In genomic region chr15:90600954-90601353, GRCh38 we compare ENCODE assay signal across 19 cellular contexts.
DNase-seq lines count a peak whose midpoint lies in the region; ATAC-seq lines count a peak whose summit lies in the region.
"Had no signal": no experiment of that assay in that cellular context is flagged by ENCODE, and none has a peak within 500 bp of the region (broad histone marks: within the 10 kb centered on the region; RNA-seq: fewer than 3 reads in every experiment).

No MANE protein-coding gene starts in this region.

- peaks cover 42% of the 10 kb centered on the region for H3K4me1 Mint-ChIP-seq in activated CD8-positive, alpha-beta memory T cell treated with anti-CD3 and anti-CD28 coated beads, Interleukin-2, amount 10 ng/mL, durations not matched to agents 7 days and 5 days
- peaks cover 69 to 70% (median 70%) of the 10 kb centered on the region in 3 donors for H3K4me1 Mint-ChIP-seq in T-cell
- H3K4me1 Mint-ChIP-seq in activated naive CD8-positive, alpha-beta T cell treated with anti-CD3 and anti-CD28 coated beads, Interleukin-2, amount 50 U/mL, for 24 hours, result peaks cover 65% of the 10 kb centered on the region
- H3K4me1 Mint-ChIP-seq in naive thymus-derived CD8-positive, alpha-beta T cell, result peaks cover 37 to 69% (median 66%) of the 10 kb centered on the region in 4 donors
- H3K4me1 Mint-ChIP-seq: neural crest cell had no signal

- no peaks in the 10 kb centered on the region for H3K9me3 Mint-ChIP-seq in activated CD8-positive, alpha-beta memory T cell treated with anti-CD3 and anti-CD28 coated beads, Interleukin-2, amount 10 ng/mL, durations not matched to agents 7 days and 5 days (ENCODE audit: low read depth)
- no peaks in the 10 kb centered on the region for H3K9me3 Mint-ChIP-seq in T-cell
- no peaks in the 10 kb centered on the region for H3K9me3 Mint-ChIP-seq in activated naive CD8-positive, alpha-beta T cell treated with anti-CD3 and anti-CD28 coated beads, Interleukin-2, amount 50 U/mL, for 24 hours
- H3K9me3 Mint-ChIP-seq in naive thymus-derived CD8-positive, alpha-beta T cell, result peaks cover 0 to 1% (median 0%) of the 10 kb centered on the region in 9 donors
- H3K9me3 Mint-ChIP-seq: neural crest cell had no signal

- no peak for ATAC-seq in activated CD8-positive, alpha-beta memory T cell treated with anti-CD3 and anti-CD28 coated beads, Interleukin-2, amount 10 ng/mL, durations not matched to agents 7 days and 5 days
- ATAC-seq in T-cell (replicated peaks in 1 of 4), result no peak
- no peak for ATAC-seq in activated naive CD8-positive, alpha-beta T cell treated with anti-CD3 and anti-CD28 coated beads, Interleukin-2, amount 50 U/mL, for 24 hours
- no peak for ATAC-seq in naive thymus-derived CD8-positive, alpha-beta T cell
- ATAC-seq in HG03175 (IDR thresholded peaks at IDR 0.05; ENCODE audit: unreplicated experiment), result no peak
- ATAC-seq in GM21381 (IDR thresholded peaks at IDR 0.05; ENCODE audit: unreplicated experiment), result no peak
- ATAC-seq: mucosa of descending colon, right lobe of liver, SK-N-SH treated with all-trans-retinoic acid at 6 μM for 48 hours had no signal

- DNase-seq in activated CD8-positive, alpha-beta memory T cell treated with anti-CD3 and anti-CD28 coated beads, Interleukin-2, amount 10 ng/mL, durations not matched to agents 7 days and 5 days, result no peak
- no peak for DNase-seq in activated CD8-positive, alpha-beta memory T cell treated with anti-CD3 and anti-CD28 coated beads for 24 hours
- DNase-seq in T-cell (no peak), dedifferentiated amniotic fluid mesenchymal stem cell (ENCODE audit: extremely low spot score) (no peak)
- DNase-seq in activated naive CD8-positive, alpha-beta T cell treated with anti-CD3 and anti-CD28 coated beads, Interleukin-2, amount 50 U/mL, for 24 hours, result no peak
- DNase-seq in naive thymus-derived CD8-positive, alpha-beta T cell, result no peak
- DNase-seq: mucosa of descending colon; NCI-H1105; NCI-H1930; NCI-H2227 treated with DMSO at 0.1 percent for 48 hours; NCI-H82; right lobe of liver; stimulated activated CD4-positive, alpha-beta T cell treated with anti-CD3 and anti-CD28 coated beads, Interleukin-12 subunit alpha, Interleukin-12 subunit beta, amount 100 ng/mL, for 4 hours; stimulated activated CD4-positive, alpha-beta T cell treated with anti-CD3 and anti-CD28 coated beads, Interleukin-4, amount 100 ng/mL, for 24 hours; stimulated activated naive CD4-positive, alpha-beta T cell treated with Interleukin-2 at 50 U/mL for 16 hours had no signal

- H3K4me3 Mint-ChIP-seq in activated CD8-positive, alpha-beta memory T cell treated with anti-CD3 and anti-CD28 coated beads, Interleukin-2, amount 10 ng/mL, durations not matched to agents 7 days and 5 days, result no peak overlapping the region
- H3K4me3 Mint-ChIP-seq in T-cell, result no peak overlapping the region
- no peak overlapping the region for H3K4me3 Mint-ChIP-seq in activated naive CD8-positive, alpha-beta T cell treated with anti-CD3 and anti-CD28 coated beads, Interleukin-2, amount 50 U/mL, for 24 hours
- peak overlapping the region in 1 of 10 donors; percentile 19 for H3K4me3 Mint-ChIP-seq in naive thymus-derived CD8-positive, alpha-beta T cell
- H3K4me3 Mint-ChIP-seq: neural crest cell had no signal

- CTCF ChIA-PET in activated CD8-positive, alpha-beta memory T cell treated with anti-CD3 and anti-CD28 coated beads, Interleukin-2, amount 10 ng/mL, durations not matched to agents 7 days and 5 days (lab: Charles Lee), result interaction anchor here (0.9 kb wide), 1 partner anchor 61 kb away, joined by 4 read pairs; no protein-coding TSS in a partner anchor
- CTCF ChIA-PET in T-cell (lab: Charles Lee), result no interaction called here

- peaks cover 50% of the 10 kb centered on the region for H3K36me3 Mint-ChIP-seq in activated CD8-positive, alpha-beta memory T cell treated with anti-CD3 and anti-CD28 coated beads, Interleukin-2, amount 10 ng/mL, durations not matched to agents 7 days and 5 days
- H3K36me3 Mint-ChIP-seq in T-cell, result peaks cover 39% of the 10 kb centered on the region
- peaks cover 6% of the 10 kb centered on the region for H3K36me3 Mint-ChIP-seq in activated naive CD8-positive, alpha-beta T cell treated with anti-CD3 and anti-CD28 coated beads, Interleukin-2, amount 50 U/mL, for 24 hours (ENCODE audit: low read depth)
- peaks cover 0 to 26% (median 18%) of the 10 kb centered on the region in 3 donors for H3K36me3 Mint-ChIP-seq in naive thymus-derived CD8-positive, alpha-beta T cell

- H3K27ac Mint-ChIP-seq in activated CD8-positive, alpha-beta memory T cell treated with anti-CD3 and anti-CD28 coated beads, Interleukin-2, amount 10 ng/mL, durations not matched to agents 7 days and 5 days, result peak overlapping the region; percentile 14
- H3K27ac Mint-ChIP-seq in T-cell, result peak overlapping the region; percentile 100
- H3K27ac Mint-ChIP-seq in activated naive CD8-positive, alpha-beta T cell treated with anti-CD3 and anti-CD28 coated beads, Interleukin-2, amount 50 U/mL, for 24 hours, result peak overlapping the region; percentile 5
- peak overlapping the region in 8 of 10 donors; percentile 77 to 100 (median 96) for H3K27ac Mint-ChIP-seq in naive thymus-derived CD8-positive, alpha-beta T cell

- no peaks in the 10 kb centered on the region for H3K27me3 Mint-ChIP-seq in activated CD8-positive, alpha-beta memory T cell treated with anti-CD3 and anti-CD28 coated beads, Interleukin-2, amount 10 ng/mL, durations not matched to agents 7 days and 5 days
- H3K27me3 Mint-ChIP-seq in T-cell, result no peaks in the 10 kb centered on the region
- H3K27me3 Mint-ChIP-seq in activated naive CD8-positive, alpha-beta T cell treated with anti-CD3 and anti-CD28 coated beads, Interleukin-2, amount 50 U/mL, for 24 hours, result no peaks in the 10 kb centered on the region
- no peaks in the 10 kb centered on the region for H3K27me3 Mint-ChIP-seq in naive thymus-derived CD8-positive, alpha-beta T cell

- POLR2A ChIA-PET in T-cell (lab: Charles Lee), result no interaction called here
- POLR2A ChIA-PET in naive thymus-derived CD8-positive, alpha-beta T cell (lab: Charles Lee), result no interaction called here

Comparison
In these comparisons a context has a peak if more than half of its experiments do, and no peak if none do; other contexts are left out.
1. H3K27ac Mint-ChIP-seq: peak in every context shown above with its lines; median percentile 100 in T-cell; 96 in naive thymus-derived CD8-positive, alpha-beta T cell; 14 in activated CD8-positive, alpha-beta memory T cell treated with anti-CD3 and anti-CD28 coated beads, Interleukin-2, amount 10 ng/mL, durations not matched to agents 7 days and 5 days; 5 in activated naive CD8-positive, alpha-beta T cell treated with anti-CD3 and anti-CD28 coated beads, Interleukin-2, amount 50 U/mL, for 24 hours.